Comparison of ENCODE assay signal across 19 cellular contexts in the genomic region with DNA sequence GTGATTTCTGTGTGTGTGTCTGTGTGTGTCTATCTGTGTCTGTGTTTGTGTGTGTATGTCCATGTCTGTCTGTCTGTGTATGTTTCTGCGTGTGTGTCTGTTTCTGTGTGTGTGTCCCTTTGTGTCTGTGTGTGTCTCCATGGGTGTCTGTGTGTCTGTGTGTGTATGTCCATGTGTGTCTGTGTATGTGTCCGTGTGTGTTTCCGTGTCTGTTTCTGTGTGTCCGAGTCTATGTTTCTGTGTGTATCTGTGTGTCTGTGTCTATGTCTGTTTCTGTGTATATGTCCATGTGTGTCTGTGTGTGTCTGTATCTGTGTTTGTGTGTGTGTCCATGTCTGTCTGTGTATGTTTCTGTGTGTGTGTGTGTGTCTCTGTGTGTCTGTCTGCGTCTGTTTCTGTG.
"Had no signal": no experiment of that assay in that cellular context is flagged by ENCODE, and none has a peak within 500 bp of the region (broad histone marks: within the 10 kb centered on the region; RNA-seq: fewer than 3 reads in every experiment).

No MANE protein-coding gene starts in this region.

- H3K9me3 Mint-ChIP-seq: activated naive CD4-positive, alpha-beta T cell treated with anti-CD3 and anti-CD28 coated beads, Interleukin-2, amount 50 U/mL, for 72 hours; activated T-cell treated with anti-CD3 and anti-CD28 coated beads, Interleukin-2, amount 50 U/mL, for 24 hours; activated T-helper 17 cell treated with anti-CD3 and anti-CD28 coated beads, Interleukin-2, amount 50 U/mL, for 72 hours; brain; endodermal cell had no signal

- H3K36me3 ChIP-seq: gastroesophageal sphincter had no signal

- H3K27ac ChIP-seq: dorsolateral prefrontal cortex, gastroesophageal sphincter had no signal

- H3K27ac Mint-ChIP-seq: activated naive CD4-positive, alpha-beta T cell treated with anti-CD3 and anti-CD28 coated beads, Interleukin-2, amount 50 U/mL, for 72 hours; activated T-cell treated with anti-CD3 and anti-CD28 coated beads, Interleukin-2, amount 50 U/mL, for 24 hours; activated T-helper 17 cell treated with anti-CD3 and anti-CD28 coated beads, Interleukin-2, amount 50 U/mL, for 72 hours; brain; endodermal cell had no signal

- H3K4me3 Mint-ChIP-seq: activated T-cell treated with anti-CD3 and anti-CD28 coated beads, Interleukin-2, amount 50 U/mL, for 24 hours; activated T-helper 17 cell treated with anti-CD3 and anti-CD28 coated beads, Interleukin-2, amount 50 U/mL, for 72 hours; brain; endodermal cell had no signal

- H3K36me3 Mint-ChIP-seq: activated naive CD4-positive, alpha-beta T cell treated with anti-CD3 and anti-CD28 coated beads, Interleukin-2, amount 50 U/mL, for 72 hours; brain had no signal

- DNase-seq: activated CD4-positive, alpha-beta T cell treated with anti-CD3 and anti-CD28 coated beads for 1 hour; activated CD8-positive, alpha-beta memory T cell treated with anti-CD3 and anti-CD28 coated beads for 24 hours; activated CD8-positive, alpha-beta memory T cell treated with anti-CD3 and anti-CD28 coated beads, Interleukin-2, amount 50 U/mL, for 4 hours; activated T-cell treated with anti-CD3 and anti-CD28 coated beads, Interleukin-2, amount 50 U/mL, for 24 hours; aorta; dorsolateral prefrontal cortex; endodermal cell; hypothalamus; left colon; mesenchymal stem cell; occipital lobe; stimulated activated CD4-positive, alpha-beta T cell treated with anti-CD3 and anti-CD28 coated beads, Interleukin-12 subunit alpha, Interleukin-12 subunit beta, amount 100 ng/mL, for 4 hours; stimulated activated CD4-positive, alpha-beta T cell treated with anti-CD3 and anti-CD28 coated beads, Interleukin-4, amount 100 ng/mL, for 4 hours; stimulated activated naive CD8-positive, alpha-beta T cell treated with anti-CD3 and anti-CD28 coated beads, Interleukin-15, Interleukin-2, amounts not matched to agents 100 U/mL and 50 U/mL, for 24 hours; T-helper 1 cell had no signal

- H3K4me1 ChIP-seq: gastroesophageal sphincter had no signal

- H3K4me1 Mint-ChIP-seq: activated T-helper 17 cell treated with anti-CD3 and anti-CD28 coated beads, Interleukin-2, amount 50 U/mL, for 72 hours; brain; endodermal cell had no signal

- H3K27me3 Mint-ChIP-seq: activated T-cell treated with anti-CD3 and anti-CD28 coated beads, Interleukin-2, amount 50 U/mL, for 24 hours; activated T-helper 17 cell treated with anti-CD3 and anti-CD28 coated beads, Interleukin-2, amount 50 U/mL, for 72 hours; brain had no signal

- ATAC-seq: activated naive CD4-positive, alpha-beta T cell treated with anti-CD3 and anti-CD28 coated beads, Interleukin-2, amount 50 U/mL, for 72 hours; activated T-helper 17 cell treated with anti-CD3 and anti-CD28 coated beads, Interleukin-2, amount 50 U/mL, for 72 hours; gastroesophageal sphincter; left colon; stimulated activated naive CD8-positive, alpha-beta T cell treated with anti-CD3 and anti-CD28 coated beads, Interleukin-15, Interleukin-2, amounts not matched to agents 100 U/mL and 50 U/mL, for 24 hours had no signal

- H3K9me3 ChIP-seq: gastroesophageal sphincter had no signal

- H3K4me3 ChIP-seq: dorsolateral prefrontal cortex, gastroesophageal sphincter had no signal
